16 cellular contexts compared by ENCODE assay signal in genomic region chr14:81319946-81320345, GRCh38.
"Had no signal": no experiment of that assay in that cellular context is flagged by ENCODE, and none has a peak within 500 bp of the region (broad histone marks: within the 10 kb centered on the region; RNA-seq: fewer than 3 reads in every experiment).

No MANE protein-coding gene starts in this region.

- H3K4me1 Mint-ChIP-seq: naive thymus-derived CD8-positive, alpha-beta T cell; stimulated activated memory B cell treated with anti-CD40 and anti-IgM and Interleukin-4, amounts not matched to agents 10 μg/mL and 1 μg/mL and 100 μg/mL, for 72 hours had no signal

- FAIRE-seq: frontal cortex had no signal

- H3K27me3 ChIP-seq: ovary, tibial nerve had no signal

- H3K9me3 ChIP-seq: mucosa of descending colon, ovary, tibial nerve had no signal

- H3K36me3 ChIP-seq: ovary, tibial nerve had no signal

- H3K27ac Mint-ChIP-seq: stimulated activated memory B cell treated with anti-CD40 and anti-IgM and Interleukin-4, amounts not matched to agents 10 μg/mL and 1 μg/mL and 100 μg/mL, for 72 hours; stimulated activated naive CD8-positive, alpha-beta T cell treated with anti-CD3 and anti-CD28 coated beads, Interleukin-15, Interleukin-2, amounts not matched to agents 100 ng/mL and 50 ng/mL, for 24 hours had no signal

- ATAC-seq: esophagus mucosa; left colon; mucosa of descending colon; naive thymus-derived CD8-positive, alpha-beta T cell; right cardiac atrium; stimulated activated memory B cell treated with anti-CD40 and anti-IgM and Interleukin-4, amounts not matched to agents 10 μg/mL and 1 μg/mL and 100 μg/mL, for 72 hours had no signal

- H3K27me3 Mint-ChIP-seq: stimulated activated naive CD8-positive, alpha-beta T cell treated with anti-CD3 and anti-CD28 coated beads, Interleukin-15, Interleukin-2, amounts not matched to agents 100 ng/mL and 50 ng/mL, for 24 hours had no signal

- DNase-seq: central memory CD4-positive, alpha-beta T cell; effector CD4-positive, alpha-beta T cell; left colon; mucosa of descending colon; naive thymus-derived CD8-positive, alpha-beta T cell; nucleus accumbens; ovary; right cardiac atrium; stimulated activated CD4-positive, alpha-beta T cell treated with anti-CD3 and anti-CD28 coated beads, Interleukin-4, amount 100 ng/mL, for 24 hours had no signal

- H3K27ac ChIP-seq: coronary artery, ovary had no signal

- H3K4me3 ChIP-seq: coronary artery, mucosa of descending colon, ovary, tibial nerve had no signal

- H3K9me3 Mint-ChIP-seq: naive thymus-derived CD8-positive, alpha-beta T cell; neural crest cell; stimulated activated naive CD8-positive, alpha-beta T cell treated with anti-CD3 and anti-CD28 coated beads, Interleukin-15, Interleukin-2, amounts not matched to agents 100 ng/mL and 50 ng/mL, for 24 hours had no signal

- H3K4me3 Mint-ChIP-seq: naive thymus-derived CD8-positive, alpha-beta T cell; neural crest cell; stimulated activated memory B cell treated with anti-CD40 and anti-IgM and Interleukin-4, amounts not matched to agents 10 μg/mL and 1 μg/mL and 100 μg/mL, for 72 hours; stimulated activated naive CD8-positive, alpha-beta T cell treated with anti-CD3 and anti-CD28 coated beads, Interleukin-15, Interleukin-2, amounts not matched to agents 100 ng/mL and 50 ng/mL, for 24 hours had no signal

- H3K36me3 Mint-ChIP-seq: naive thymus-derived CD8-positive, alpha-beta T cell; stimulated activated memory B cell treated with anti-CD40 and anti-IgM and Interleukin-4, amounts not matched to agents 10 μg/mL and 1 μg/mL and 100 μg/mL, for 72 hours had no signal
